In genomic region chr4:12644261-12644660, GRCh38 we compare ENCODE assay signal across 33 cellular contexts.
"Had no signal": no experiment of that assay in that cellular context is flagged by ENCODE, and none has a peak within 500 bp of the region (broad histone marks: within the 10 kb centered on the region; RNA-seq: fewer than 3 reads in every experiment).

No MANE protein-coding gene starts in this region.

- H3K4me1 ChIP-seq: SJCRH30 had no signal

- H3K36me3 ChIP-seq: SJCRH30 had no signal

- H3K9me3 Mint-ChIP-seq: T-cell had no signal

- H3K36me3 Mint-ChIP-seq: T-cell had no signal

- H2AFZ ChIP-seq: PC-9 had no signal

- DNase-seq: Karpas-422, NCI-H1048, NCI-H1092 treated with DMSO at 0.1 percent for 48 hours, NCI-H1105 treated with DMSO at 0.1 percent for 48 hours, NCI-H1417, NCI-H1436, NCI-H146, NCI-H1694, NCI-H187, NCI-H1930, NCI-H2029 treated with DMSO at 0.1 percent for 48 hours, NCI-H2081 treated with DMSO at 0.1 percent for 48 hours, NCI-H2107, NCI-H2171, NCI-H226, NCI-H446 treated with DMSO at 0.1 percent for 48 hours, NCI-H510A, NCI-H524, NCI-H526, NCI-H69, NCI-H748 treated with DMSO at 0.1 percent for 48 hours, NCI-H82, PC-9, SHP77, SIG-M5, SJCRH30, T-cell had no signal

- ATAC-seq: Panc1, Right ventricle myocardium inferior, SK-N-SH treated with all-trans-retinoic acid at 6 μM for 48 hours, T-cell had no signal

- H3K4me2 ChIP-seq: PC-9 had no signal

- H3K9me3 ChIP-seq: SJCRH30 had no signal

- FAIRE-seq: RCC 7860 had no signal

- H3K4me3 ChIP-seq: PC-9, SJCRH30, SK-N-MC had no signal

- H3K27ac ChIP-seq: PC-9, RWPE1, SJCRH30, SK-N-MC had no signal

- H3K27ac Mint-ChIP-seq: T-cell had no signal

- H3K4me3 Mint-ChIP-seq: T-cell had no signal

- H3K27me3 ChIP-seq: SJCRH30 had no signal

- H3K4me1 Mint-ChIP-seq: T-cell had no signal
